8 cellular contexts compared by ENCODE assay signal in the genomic region with DNA sequence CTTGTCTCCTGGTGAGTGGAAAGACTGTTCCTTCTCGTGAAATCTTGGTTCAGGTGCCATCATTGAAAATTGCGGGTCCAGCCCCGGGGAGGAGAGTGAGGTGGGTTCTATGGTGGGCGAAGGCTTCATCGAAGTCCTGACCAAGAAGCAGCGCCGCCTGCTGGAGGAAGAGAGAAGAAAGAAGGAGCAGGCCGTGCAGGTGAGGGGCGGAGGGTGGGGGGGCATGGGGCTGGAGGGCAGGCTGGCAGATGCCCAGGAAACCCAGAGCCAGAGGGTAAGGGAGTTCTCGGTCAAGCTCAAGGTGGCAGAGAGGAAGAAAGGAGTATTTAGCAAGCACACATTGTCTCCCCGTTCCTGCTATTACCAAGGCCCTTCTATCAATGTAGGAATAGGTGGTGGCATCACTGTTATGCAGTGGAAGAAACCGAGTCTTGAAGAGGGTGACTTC. TPM values are rescaled to one million over a fixed set of nuclear protein-coding genes. Genes with fewer than 3 reads are reported as not detected.
DNase-seq lines count a peak whose midpoint lies in the region; ATAC-seq, FAIRE-seq and TF ChIP-seq lines count a peak whose summit lies in the region.

No MANE protein-coding gene starts in this region.

- no peak for ATAC-seq in HG02610 (IDR thresholded peaks at IDR 0.05; ENCODE audit: unreplicated experiment)

- H2AK5ac ChIP-seq in H1 (ENCODE audit: low read depth, low read length), result no peak overlapping the region

- no peak overlapping the region for H2BK15ac ChIP-seq in H1 (ENCODE audit: low read length)

- no peaks in the 10 kb centered on the region for H3K23me2 ChIP-seq in H1 (ENCODE audit: low read depth, low read length)

- H3K9me3 ChIP-seq in MM.1S (replicated peaks; ENCODE audit: insufficient read depth, low read length), result no peaks in the 10 kb centered on the region
- H3K9me3 ChIP-seq in H1 (ENCODE audit: insufficient read depth in 2 of 2, low read depth in 1 of 2, low read length in 1 of 2), result no peaks in the 10 kb centered on the region
- H3K9me3 ChIP-seq in neural progenitor cell (ENCODE audit: low read depth), result no peaks in the 10 kb centered on the region

- POLR2A ChIA-PET in activated CD4-positive, alpha-beta memory T cell treated with anti-CD3 and anti-CD28 coated beads for 36 hours (lab: Charles Lee), result no interaction called here
- POLR2A ChIA-PET in H1 (lab: Charles Lee; ENCODE audit: partially characterized antibody), result interaction anchor here (0.8 to 1.3 kb wide), 2 partner anchors 15 to 105 kb away, joined by 3 to 5 read pairs; no protein-coding TSS in a partner anchor

- no peak for TF ChIP-seq POLR2A in H1 (IDR thresholded peaks at IDR 0.05; ENCODE audit: control extremely low read depth in 1 of 2, low read depth in 2 of 2, low read length in 2 of 2)

- TF ChIP-seq EP300 in H1 (IDR thresholded peaks at IDR 0.05; ENCODE audit: borderline replicate concordance in 1 of 2, low read depth in 2 of 2, low read length in 2 of 2), result no peak

- H3K36me3 Mint-ChIP-seq in activated CD4-positive, alpha-beta memory T cell treated with anti-CD3 and anti-CD28 coated beads for 36 hours, result peaks cover 31% of the 10 kb centered on the region
- H3K36me3 Mint-ChIP-seq in neural progenitor cell, result peaks cover 48% of the 10 kb centered on the region

- H3K27me3 Mint-ChIP-seq in activated CD4-positive, alpha-beta memory T cell treated with anti-CD3 and anti-CD28 coated beads for 36 hours, result no peaks in the 10 kb centered on the region
- peaks cover 10% of the 10 kb centered on the region for H3K27me3 Mint-ChIP-seq in neural progenitor cell (ENCODE audit: insufficient read depth, low read depth)

- H4K8ac ChIP-seq in H1 (ENCODE audit: extremely low read depth, insufficient read depth, low read length), result no peak overlapping the region

- H4K20me1 ChIP-seq in MM.1S (ENCODE audit: insufficient read depth, low read length) (no peaks in the 10 kb centered on the region), H1 (replicated peaks in 1 of 2; ENCODE audit: control insufficient read depth in 1 of 2, insufficient read depth in 2 of 2, low read length in 2 of 2) (peaks cover 5 to 29% of the 10 kb centered on the region in 2 experiments), neural progenitor cell (ENCODE audit: low read depth) (peaks cover 91% of the 10 kb centered on the region)

- peaks cover 11% of the 10 kb centered on the region for H3K4me1 Mint-ChIP-seq in activated CD4-positive, alpha-beta memory T cell treated with anti-CD3 and anti-CD28 coated beads for 36 hours (ENCODE audit: low read depth)
- no peaks in the 10 kb centered on the region for H3K4me1 Mint-ChIP-seq in neural progenitor cell

- 68% methylated on average over 10 of the region's 12 CpGs; no CpG with 5 or more reads in 1 of the 2 experiments for WGBS in H1 (ENCODE audit: extremely low coverage in 1 of 2, insufficient coverage in 1 of 2, insufficient read length in 1 of 2, insufficient replicate concordance in 2 of 2, low coverage in 1 of 2, low lambda C conversion rate in 2 of 2, missing lambda C conversion rate in 1 of 2), 2 experiments

- peaks cover 10% of the 10 kb centered on the region for H3F3A ChIP-seq in MM.1S (ENCODE audit: insufficient read depth, low read length)
- peaks cover 29% of the 10 kb centered on the region for H3F3A ChIP-seq in neural progenitor cell (ENCODE audit: low read depth)

- intact Hi-C loops in activated CD4-positive, alpha-beta memory T cell treated with anti-CD3 and anti-CD28 coated beads for 36 hours (cut with micrococcal nuclease), result loop anchor here (1.0 to 2.0 kb wide), 2 partner anchors 85 to 128 kb away; no protein-coding TSS in a partner anchor

- FAIRE-seq in H1 (lab: Jason Lieb, UNC), result no peak

- no peak overlapping the region for H2BK120ac ChIP-seq in H1 (replicated peaks; ENCODE audit: low read depth, low read length)

- no peak overlapping the region for H3K9ac ChIP-seq in MM.1S (ENCODE audit: low read length)
- no peak overlapping the region for H3K9ac ChIP-seq in H1 (replicated peaks in 1 of 4; ENCODE audit: extremely low read depth in 1 of 4, low read depth in 3 of 4, low read length in 3 of 4)
- no peak overlapping the region for H3K9ac ChIP-seq in neural progenitor cell

- H3K36me3 ChIP-seq in MM.1S (replicated peaks; ENCODE audit: insufficient read depth, low read length) (peaks cover 18% of the 10 kb centered on the region), H1 (ENCODE audit: control insufficient read depth in 2 of 4, insufficient read depth in 4 of 4, low read length in 3 of 4) (peaks cover 67 to 95% (median 87%) of the 10 kb centered on the region in 4 experiments), neural progenitor cell (peaks cover 17% of the 10 kb centered on the region)

- H3K79me2 ChIP-seq in MM.1S (ENCODE audit: low read length) (peaks cover 82% of the 10 kb centered on the region), H1 (ENCODE audit: control insufficient read depth in 1 of 2, insufficient read depth in 2 of 2, low read length in 2 of 2) (peaks cover 0 to 17% of the 10 kb centered on the region in 2 experiments; a peak in 1 of 4 replicates), neural progenitor cell (ENCODE audit: low read depth) (peaks cover 45% of the 10 kb centered on the region)

- H3K27me3 ChIP-seq in MM.1S (replicated peaks; ENCODE audit: insufficient read depth, low read length) (no peaks in the 10 kb centered on the region), H1 (replicated peaks in 1 of 4; ENCODE audit: control insufficient read depth in 3 of 4, extremely low read depth in 1 of 4, insufficient read depth in 3 of 4, low read length in 3 of 4) (no peaks in the 10 kb centered on the region), neural progenitor cell (no peaks in the 10 kb centered on the region)

- peak; percentile 63 for DNase-seq in Daoy (ENCODE audit: low read depth)
- no peak for DNase-seq in MM.1S
- DNase-seq in activated CD4-positive, alpha-beta memory T cell treated with anti-CD3 and anti-CD28 coated beads for 36 hours, result peak; percentile 69
- DNase-seq in H1 (ENCODE audit: low read depth in 1 of 2, low spot score in 2 of 2), result peak; percentile 33 to 85
- DNase-seq in neural progenitor cell (ENCODE audit: low spot score), result peak; percentile 81
- no peak for DNase-seq in NOMO-1 (lab: John Stamatoyannopoulos, UW; ENCODE audit: unreplicated experiment in 2 of 2)
- DNase-seq in DMS114 treated with DMSO at 0.1 percent for 48 hours (lab: John Stamatoyannopoulos, UW; ENCODE audit: unreplicated experiment), result no peak

- no peak overlapping the region for H2BK20ac ChIP-seq in H1 (ENCODE audit: low read length)

- TF ChIP-seq RAD21 in H1 (IDR thresholded peaks at IDR 0.05 in 1 of 2, conservative IDR thresholded peaks at IDR 0.05 in 1 of 2; ENCODE audit: low read depth in 2 of 2, low read length in 2 of 2), result peak; percentile 43 to 49

- H3K4me2 ChIP-seq in MM.1S (ENCODE audit: low read depth, low read length) (no peak overlapping the region), H1 (ENCODE audit: insufficient read depth in 1 of 2, low read depth in 2 of 2, low read length in 2 of 2) (no peak overlapping the region), neural progenitor cell (no peak overlapping the region)

- H4K91ac ChIP-seq in H1 (replicated peaks; ENCODE audit: insufficient read length, low read length), result no peak overlapping the region

- H3K56ac ChIP-seq in H1 (replicated peaks; ENCODE audit: insufficient read length, low read depth, low read length), result no peak overlapping the region

- no peak overlapping the region for H2BK12ac ChIP-seq in H1 (ENCODE audit: low read depth, low read length)

- no peak overlapping the region for H3K4me3 Mint-ChIP-seq in activated CD4-positive, alpha-beta memory T cell treated with anti-CD3 and anti-CD28 coated beads for 36 hours
- H3K4me3 Mint-ChIP-seq in neural progenitor cell, result no peak overlapping the region

- H3K27ac Mint-ChIP-seq in activated CD4-positive, alpha-beta memory T cell treated with anti-CD3 and anti-CD28 coated beads for 36 hours, result no peak overlapping the region
- peak overlapping the region; percentile 58 for H3K27ac Mint-ChIP-seq in neural progenitor cell

- H3K18ac ChIP-seq in H1 (ENCODE audit: extremely low read depth, low read length), result no peak overlapping the region

- H3K4me3 ChIP-seq in MM.1S (ENCODE audit: low read length) (no peak overlapping the region), H1 (ENCODE audit: extremely low read depth in 1 of 4, insufficient read depth in 2 of 4, low read depth in 3 of 4, low read length in 4 of 4) (no peak overlapping the region), neural progenitor cell (no peak overlapping the region)

- H3K9me3 Mint-ChIP-seq in activated CD4-positive, alpha-beta memory T cell treated with anti-CD3 and anti-CD28 coated beads for 36 hours, result no peaks in the 10 kb centered on the region
- no peaks in the 10 kb centered on the region for H3K9me3 Mint-ChIP-seq in neural progenitor cell

- no peak overlapping the region for H3K4ac ChIP-seq in H1 (replicated peaks; ENCODE audit: insufficient read length, low read depth, low read length)

- peak; percentile 34; the same call in 1 of the 2 replicates for TF ChIP-seq CTCF in MM.1S (IDR thresholded peaks at IDR 0.05; ENCODE audit: low read length)
- TF ChIP-seq CTCF in H1 (IDR thresholded peaks at IDR 0.05; ENCODE audit: control extremely low read depth in 1 of 3, insufficient read depth in 1 of 3, low read depth in 1 of 3, low read length in 3 of 3), result peak; percentile 55 to 85 (median 68)
- TF ChIP-seq CTCF in neural progenitor cell (IDR thresholded peaks at IDR 0.05), result peak; percentile 75

- no peak overlapping the region for H2BK5ac ChIP-seq in H1 (ENCODE audit: low read depth, low read length)

- H4K5ac ChIP-seq in H1 (ENCODE audit: insufficient read length, low read depth, low read length), result no peak overlapping the region

- H3K79me1 ChIP-seq in H1 (ENCODE audit: low read depth, low read length), result peaks cover 10% of the 10 kb centered on the region; the same call in 1 of the 2 replicates

- H3K27ac ChIP-seq in MM.1S (ENCODE audit: low read length) (no peak overlapping the region), H1 (ENCODE audit: low read depth, low read length) (no peak overlapping the region), neural progenitor cell (no peak overlapping the region)

- peaks cover 16% of the 10 kb centered on the region for H3K4me1 ChIP-seq in MM.1S (ENCODE audit: low read length)
- H3K4me1 ChIP-seq in H1 (replicated peaks in 1 of 4; ENCODE audit: control insufficient read depth in 3 of 4, insufficient read depth in 4 of 4, low read length in 3 of 4), result no peaks in the 10 kb centered on the region
- no peaks in the 10 kb centered on the region for H3K4me1 ChIP-seq in neural progenitor cell

- CTCF ChIA-PET in activated CD4-positive, alpha-beta memory T cell treated with anti-CD3 and anti-CD28 coated beads for 36 hours (lab: Charles Lee), result interaction anchor here (1.0 to 4.8 kb wide), 9 partner anchors 8 to 268 kb away, joined by 3 to 43 read pairs (median 4); no protein-coding TSS in a partner anchor
- CTCF ChIA-PET in H1 (lab: Charles Lee; ENCODE audit: partially characterized antibody), result interaction anchor here (0.8 to 5.2 kb wide), 20 partner anchors 8 to 389 kb away, joined by 3 to 31 read pairs (median 5); no protein-coding TSS in a partner anchor

- H3K14ac ChIP-seq in H1 (ENCODE audit: insufficient read length), result no peak overlapping the region

- no peak overlapping the region for H3K23ac ChIP-seq in H1 (ENCODE audit: insufficient read length)

- H2AFZ ChIP-seq in MM.1S (ENCODE audit: low read length), result no peak overlapping the region
- H2AFZ ChIP-seq in H1 (ENCODE audit: low read length), result no peak overlapping the region
- no peak overlapping the region for H2AFZ ChIP-seq in neural progenitor cell (replicated peaks)

- H3K9me2 ChIP-seq in MM.1S (replicated peaks; ENCODE audit: insufficient read depth, low read length), result no peaks in the 10 kb centered on the region

RNA-seq across cellular contexts. Expression of a gene that starts 24.3 kb away (rescaled TPM):
- 22.9 and 31.2 TPM in 2 replicates for total RNA-seq in Daoy (2014; rRNA removed; shearing (Covaris generic))
- total RNA-seq in activated CD4-positive, alpha-beta memory T cell treated with anti-CD3 and anti-CD28 coated beads for 36 hours, result 10 to 100 TPM; 42.8 to 43.2 TPM
- 22.3 and 25.7 TPM in 2 replicates for total RNA-seq in H1 (2021; fragmentation: NEBNext Ultra II Directional; extraction: Animal tissue kit (Norgen Biotek cat#: 25700))
- polyA plus RNA-seq in H1 (2011; rRNA removed), result 33.2 and 41.8 TPM in 2 replicates
- polyA plus RNA-seq in H1 (2011; cell fraction: cytosol; rRNA removed), result 26.4 TPM
- 139 TPM for polyA plus RNA-seq in H1 (2011; cell fraction: nucleus; rRNA removed)
- 25.0 to 35.0 TPM (median 30.7 TPM) in 4 replicates for polyA plus RNA-seq in H1 (2012, experiment 1 of 2)
- polyA plus RNA-seq in H1 (2012, experiment 2 of 2), result 16.7 TPM
- 19.9 TPM for polyA plus RNA-seq in H1 (2013, experiment 1 of 2)
- polyA plus RNA-seq in H1 (2013, experiment 2 of 2), result 17.4 TPM
- 25.0 and 29.3 TPM in 2 replicates for polyA minus RNA-seq in H1 (2011; rRNA and poly(A)+ RNA removed)
- polyA minus RNA-seq in H1 (2011; cell fraction: cytosol; rRNA and poly(A)+ RNA removed), result 11.9 TPM
- 21.2 TPM for polyA minus RNA-seq in H1 (2011; cell fraction: nucleus; rRNA and poly(A)+ RNA removed)
- 31.1 and 48.0 TPM in 2 replicates for total RNA-seq in neural progenitor cell (ENCODE audit: low replicate concordance)

RNA-seq across cellular contexts. Expression of a gene that starts 52.6 kb away (rescaled TPM):
- 36.5 and 37.7 TPM in 2 replicates for total RNA-seq in Daoy (2014; rRNA removed; shearing (Covaris generic))
- 10 to 100 TPM; 15.7 to 18.6 TPM for total RNA-seq in activated CD4-positive, alpha-beta memory T cell treated with anti-CD3 and anti-CD28 coated beads for 36 hours
- total RNA-seq in H1 (2021; fragmentation: NEBNext Ultra II Directional; extraction: Animal tissue kit (Norgen Biotek cat#: 25700)), result 35.1 and 36.2 TPM in 2 replicates
- 42.0 and 47.0 TPM in 2 replicates for polyA plus RNA-seq in H1 (2011; rRNA removed)
- 43.9 TPM for polyA plus RNA-seq in H1 (2011; cell fraction: cytosol; rRNA removed)
- polyA plus RNA-seq in H1 (2011; cell fraction: nucleus; rRNA removed), result 55.2 TPM
- 27.7 to 42.8 TPM (median 39.0 TPM) in 4 replicates for polyA plus RNA-seq in H1 (2012, experiment 1 of 2)
- 37.9 TPM for polyA plus RNA-seq in H1 (2012, experiment 2 of 2)
- 18.6 TPM for polyA plus RNA-seq in H1 (2013, experiment 1 of 2)
- polyA plus RNA-seq in H1 (2013, experiment 2 of 2), result 19.0 TPM
- polyA minus RNA-seq in H1 (2011; rRNA and poly(A)+ RNA removed), result 26.7 and 27.2 TPM in 2 replicates
- 35.4 TPM for polyA minus RNA-seq in H1 (2011; cell fraction: cytosol; rRNA and poly(A)+ RNA removed)
- polyA minus RNA-seq in H1 (2011; cell fraction: nucleus; rRNA and poly(A)+ RNA removed), result 34.5 TPM
- 30.7 and 41.1 TPM in 2 replicates for total RNA-seq in neural progenitor cell (ENCODE audit: low replicate concordance)

Comparison
In these comparisons a context has a peak if more than half of its experiments do, and no peak if none do; other contexts are left out.
1. DNase-seq: peak in Daoy (single experiment), activated CD4-positive, alpha-beta memory T cell treated with anti-CD3 and anti-CD28 coated beads for 36 hours (single experiment), H1 (2 of 2) and neural progenitor cell (single experiment); none in MM.1S (single experiment), NOMO-1 (0 of 2) and DMS114 treated with DMSO at 0.1 percent for 48 hours (single experiment).
2. Peak in every context shown above with its lines, with median percentiles within 50 percentile points of each other: CTCF ChIP-seq.